In the genomic region with DNA sequence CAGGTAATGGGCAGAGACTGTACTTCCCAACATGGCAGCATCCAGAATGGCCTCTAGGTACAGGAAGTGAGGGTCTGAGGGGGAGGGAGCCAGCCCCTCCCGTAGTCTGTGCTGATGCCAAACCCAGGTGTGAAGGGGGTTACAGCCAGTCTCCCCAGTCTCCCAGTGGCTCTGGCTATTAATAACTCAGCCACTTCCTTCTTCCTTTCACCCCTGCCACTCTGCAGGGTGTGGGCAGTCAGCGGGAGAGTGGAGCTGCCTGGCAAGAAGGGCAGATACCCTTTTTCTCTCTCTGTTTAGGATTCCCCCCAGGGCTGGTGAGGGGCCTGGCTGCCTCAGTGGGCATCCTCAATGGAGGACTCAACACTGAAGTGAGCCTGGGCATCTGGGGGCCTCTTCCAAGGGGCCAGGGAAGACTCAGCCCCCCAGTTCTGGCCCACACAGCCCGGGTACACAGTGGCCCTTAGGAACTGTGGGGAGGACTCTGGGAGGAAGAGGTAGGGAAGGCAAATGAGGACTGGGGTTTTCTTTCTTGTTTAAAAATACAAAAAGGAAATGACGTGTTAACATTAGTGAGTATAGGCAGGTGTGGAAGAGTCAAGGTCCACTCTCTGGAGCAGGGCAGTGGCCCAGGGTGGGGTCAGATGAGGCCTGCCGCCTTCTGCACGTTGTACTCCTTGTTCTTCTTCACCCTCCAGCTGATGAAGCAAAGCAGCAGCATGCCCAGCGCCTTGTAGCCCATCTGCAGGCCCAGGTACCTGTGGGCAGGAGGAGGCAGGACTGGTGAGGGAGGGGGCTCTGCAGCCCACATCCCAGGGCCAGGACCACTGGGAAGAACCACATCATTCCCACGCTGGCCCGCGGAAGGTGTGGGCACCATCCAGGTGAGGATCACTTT, we compare ENCODE assay signal across 25 cellular contexts. TPM values are rescaled to one million over a fixed set of nuclear protein-coding genes. Genes with fewer than 3 reads are reported as not detected.
DNase-seq lines count a peak whose midpoint lies in the region; ATAC-seq and TF ChIP-seq lines count a peak whose summit lies in the region.
"Had no signal": no experiment of that assay in that cellular context is flagged by ENCODE, and none has a peak within 500 bp of the region (broad histone marks: within the 10 kb centered on the region; RNA-seq: fewer than 3 reads in every experiment).

No MANE protein-coding gene starts in this region.

- H3K4me1 ChIP-seq in duodenal mucosa (ENCODE audit: control insufficient read depth in 1 of 2, insufficient read depth in 2 of 2, low read length in 2 of 2) = peaks cover 12 to 34% of the 10 kb centered on the region in 2 donors
- peaks cover 31% of the 10 kb centered on the region for H3K4me1 ChIP-seq in mucosa of stomach (ENCODE audit: control insufficient read depth, insufficient read depth, low read length)
- H3K4me1 ChIP-seq in transverse colon = peaks cover 0 to 11% (median 3%) of the 10 kb centered on the region in 4 donors

- TF ChIP-seq CTCF in transverse colon (IDR thresholded peaks at IDR 0.05) = no peak

- no peak for TF ChIP-seq POLR2A in transverse colon (IDR thresholded peaks at IDR 0.05)

- H3K4me3 ChIP-seq in duodenal mucosa (ENCODE audit: low read depth in 1 of 2, low read length in 2 of 2) (peak overlapping the region in 1 of 2 donors; percentile 34), mucosa of stomach (ENCODE audit: low read length) (no peak overlapping the region), transverse colon (no peak overlapping the region)
- H3K4me3 ChIP-seq: K562, lung, tibial artery had no signal

- peak; percentile 27 for DNase-seq in Right ventricle myocardium superior
- DNase-seq in left cardiac atrium = no peak
- peak; percentile 76 for DNase-seq in transverse colon
- DNase-seq in pons (ENCODE audit: low spot score) = no peak
- no peak for DNase-seq in activated gamma-delta T cell treated with Interleukin-2 at 50 U/mL for 16 hours
- DNase-seq in NCI-H226 = no peak
- DNase-seq: activated CD4-positive, alpha-beta T cell treated with anti-CD3 and anti-CD28 coated beads for 4 hours; activated naive CD4-positive, alpha-beta T cell; DMS53; glutamatergic neuron; MM.1S; NCI-H1436; NCI-H2081 treated with DMSO at 0.1 percent for 48 hours; NCI-H446 treated with DMSO at 0.1 percent for 48 hours; SK-N-SH; T-helper 17 cell had no signal

- H3K9me3 ChIP-seq in duodenal mucosa (ENCODE audit: control insufficient read depth in 1 of 2, low read length in 2 of 2) = no peaks in the 10 kb centered on the region
- H3K9me3 ChIP-seq in mucosa of stomach (ENCODE audit: control insufficient read depth, low read length) = no peaks in the 10 kb centered on the region
- no peaks in the 10 kb centered on the region for H3K9me3 ChIP-seq in transverse colon
- H3K9me3 ChIP-seq: neutrophil, SK-N-SH, tibial artery had no signal

- in situ Hi-C loops in transverse colon (cut with MboI; ENCODE audit: low pct_ligation_motif_present in 1 of 4, low pct_unique_long_range_greater_than_20kb in 1 of 4, low sequenced_read_pairs in 3 of 4) = loop anchor here in 2 of 4 donors (25.0 kb wide), 1 partner anchor 1197 kb away; no protein-coding TSS in a partner anchor

- intact Hi-C loops in Right ventricle myocardium superior (cut with DNase I) (no loop called here), left cardiac atrium (cut with DNase I) (loop anchor here (5.0 to 10.0 kb wide), 3 partner anchors 110 to 370 kb away; no protein-coding TSS in a partner anchor), transverse colon (cut with DNase I; ENCODE audit: low total_unique reads) (no loop called here)

- H3K27me3 ChIP-seq in duodenal mucosa (ENCODE audit: control insufficient read depth in 1 of 2, insufficient read depth in 2 of 2, low read length in 2 of 2) (no peaks in the 10 kb centered on the region), mucosa of stomach (ENCODE audit: control insufficient read depth, insufficient read depth, low read length) (peaks cover 2% of the 10 kb centered on the region), transverse colon (no peaks in the 10 kb centered on the region)
- H3K27me3 ChIP-seq: tibial artery had no signal

- no peaks in the 10 kb centered on the region for H3K36me3 ChIP-seq in duodenal mucosa (ENCODE audit: control insufficient read depth in 1 of 2, insufficient read depth in 2 of 2, low read length in 2 of 2)
- H3K36me3 ChIP-seq in mucosa of stomach (ENCODE audit: control insufficient read depth, insufficient read depth, low read length) = no peaks in the 10 kb centered on the region
- no peaks in the 10 kb centered on the region for H3K36me3 ChIP-seq in transverse colon
- H3K36me3 ChIP-seq: neutrophil, tibial artery had no signal

- no peak for TF ChIP-seq EP300 in transverse colon (IDR thresholded peaks at IDR 0.05; ENCODE audit: low read depth)

- ATAC-seq in Right ventricle myocardium superior (ENCODE audit: poor library complexity) (no peak), left cardiac atrium (no peak)
- ATAC-seq: K562, T-helper 17 cell had no signal

- H3K9ac ChIP-seq in duodenal mucosa (ENCODE audit: low read depth in 1 of 2, low read length in 2 of 2) (peak overlapping the region in 1 of 2 donors; percentile 54), mucosa of stomach (ENCODE audit: low read length) (peak overlapping the region; percentile 22)
- H3K9ac ChIP-seq: SK-N-SH had no signal

- H3K27ac ChIP-seq in duodenal mucosa (ENCODE audit: low read depth, low read length) = peak overlapping the region; percentile 80
- H3K27ac ChIP-seq in transverse colon = peak overlapping the region in 3 of 4 donors; percentile 43 to 72 (median 65)
- H3K27ac ChIP-seq: neutrophil, RWPE1, tibial artery had no signal

- 0 to 66% methylated on average over 1 to 10 of the region's 10 CpGs for WGBS in transverse colon (ENCODE audit: low coverage in 1 of 2), 2 donors

RNA-seq across cellular contexts. Expression of a gene that starts 38.6 kb away (rescaled TPM):
- total RNA-seq in Right ventricle myocardium superior = 48.5 TPM
- total RNA-seq in left cardiac atrium = 10 to 100 TPM; 41.4 to 41.6 TPM
- total RNA-seq in transverse colon = 1 to 10 TPM; 1.2 to 4.8 (median 2.2) TPM
- total RNA-seq: B cell, HT-29 had no signal

Comparison
In these comparisons a context has a peak if more than half of its experiments do, and no peak if none do; other contexts are left out.
1. DNase-seq: peak in Right ventricle myocardium superior (single experiment) and transverse colon (single experiment); none in left cardiac atrium (single experiment), pons (single experiment), activated gamma-delta T cell treated with Interleukin-2 at 50 U/mL for 16 hours (single experiment) and NCI-H226 (single experiment).
2. intact Hi-C loops: an anchor here in left cardiac atrium (5.0 to 10.0 kb wide); none called in Right ventricle myocardium superior and transverse colon.